Comparison of ENCODE assay signal across 17 cellular contexts in genomic region chr5:173970878-173971650, GRCh38. TPM values are rescaled to one million over a fixed set of nuclear protein-coding genes. Genes with fewer than 3 reads are reported as not detected.
A peak's percentile ranks its signal among the peaks of the same experiment; 100 is the strongest.
DNase-seq lines count a peak whose midpoint lies in the region; ATAC-seq and TF ChIP-seq lines count a peak whose summit lies in the region.
"Had no signal": no experiment of that assay in that cellular context is flagged by ENCODE, and none has a peak within 500 bp of the region (broad histone marks: within the 10 kb centered on the region; RNA-seq: fewer than 3 reads in every experiment).

No MANE protein-coding gene starts in this region.

- H3K9me3 ChIP-seq in Karpas-422 (ENCODE audit: low read length): no peaks in the 10 kb centered on the region
- no peaks in the 10 kb centered on the region for H3K9me3 ChIP-seq in neuronal stem cell (replicated peaks in 1 of 2; ENCODE audit: control insufficient read depth in 2 of 2, insufficient read depth in 1 of 2, low read depth in 1 of 2, low read length in 2 of 2)
- H3K9me3 ChIP-seq: esophagus squamous epithelium had no signal

- H3K4me1 Mint-ChIP-seq in brain: peaks cover 72% of the 10 kb centered on the region

- H4K8ac ChIP-seq in neuronal stem cell (ENCODE audit: low read depth, low read length): no peak overlapping the region

- H2AFZ ChIP-seq in Karpas-422 (ENCODE audit: low read length): no peak overlapping the region
- no peak overlapping the region for H2AFZ ChIP-seq in neuronal stem cell (ENCODE audit: low read length)

- peak overlapping the region; percentile 11 for H2BK15ac ChIP-seq in neuronal stem cell (ENCODE audit: low read length)

- no peak overlapping the region for H3K4me3 Mint-ChIP-seq in brain
- H3K4me3 Mint-ChIP-seq: activated CD4-positive, alpha-beta memory T cell treated with anti-CD3 and anti-CD28 coated beads for 36 hours; activated T-helper 17 cell treated with anti-CD3 and anti-CD28 coated beads, Interleukin-2, amount 50 U/mL, for 72 hours; dendritic cell treated with granulocyte-macrophage colony-stimulating factor and Interleukin-4, amounts not matched to agents 40 ng/mL and 50 ng/mL, for 4 days had no signal

- H3K79me1 ChIP-seq in neuronal stem cell (ENCODE audit: low read depth, low read length): no peaks in the 10 kb centered on the region

- ATAC-seq in HG02610 (IDR thresholded peaks at IDR 0.05; ENCODE audit: unreplicated experiment): no peak
- ATAC-seq: activated T-helper 17 cell treated with anti-CD3 and anti-CD28 coated beads, Interleukin-2, amount 50 U/mL, for 72 hours; left cardiac atrium had no signal

- no peak overlapping the region for H2BK120ac ChIP-seq in neuronal stem cell (ENCODE audit: low read depth, low read length)

- TF ChIP-seq CTCF in GM12872 (IDR thresholded peaks at IDR 0.05; ENCODE audit: insufficient read depth, low read depth, low read length) (peak; percentile 37; the same call in 2 of the 3 replicates), brain (conservative IDR thresholded peaks at IDR 0.05) (no peak)

- no peaks in the 10 kb centered on the region for H3K4me1 ChIP-seq in Karpas-422 (ENCODE audit: low read length)
- peaks cover 24 to 35% of the 10 kb centered on the region in 2 donors for H3K4me1 ChIP-seq in neuronal stem cell (ENCODE audit: control insufficient read depth in 2 of 2, insufficient read depth in 1 of 2, low read depth in 1 of 2, low read length in 2 of 2)

- no peaks in the 10 kb centered on the region for H3K36me3 Mint-ChIP-seq in brain
- H3K36me3 Mint-ChIP-seq: activated CD4-positive, alpha-beta memory T cell treated with anti-CD3 and anti-CD28 coated beads for 36 hours; CD4-positive, CD25-positive, alpha-beta regulatory T cell had no signal

- peaks cover 6% of the 10 kb centered on the region for H3K27me3 Mint-ChIP-seq in brain

- peak overlapping the region; percentile 36 for H2AK5ac ChIP-seq in neuronal stem cell (ENCODE audit: low read depth, low read length)

- no peak overlapping the region for H2BK5ac ChIP-seq in neuronal stem cell (ENCODE audit: low read length)

- H3K9me3 Mint-ChIP-seq in brain: peaks cover 0 to 2% (median 0%) of the 10 kb centered on the region in 5 experiments
- H3K9me3 Mint-ChIP-seq: activated CD4-positive, alpha-beta memory T cell treated with anti-CD3 and anti-CD28 coated beads for 36 hours; activated T-helper 17 cell treated with anti-CD3 and anti-CD28 coated beads, Interleukin-2, amount 50 U/mL, for 72 hours; dendritic cell treated with granulocyte-macrophage colony-stimulating factor and Interleukin-4, amounts not matched to agents 40 ng/mL and 50 ng/mL, for 4 days had no signal

- no peaks in the 10 kb centered on the region for H3K79me2 ChIP-seq in Karpas-422 (ENCODE audit: low read length)

- H3K36me3 ChIP-seq in Karpas-422 (ENCODE audit: insufficient read depth, low read length) (no peaks in the 10 kb centered on the region), neuronal stem cell (replicated peaks in 1 of 2; ENCODE audit: control insufficient read depth in 2 of 2, insufficient read depth in 2 of 2, low read length in 2 of 2) (no peaks in the 10 kb centered on the region)
- H3K36me3 ChIP-seq: esophagus squamous epithelium had no signal

- H3K9me2 ChIP-seq in Karpas-422 (replicated peaks; ENCODE audit: insufficient read depth, low read length): no peaks in the 10 kb centered on the region

- no peaks in the 10 kb centered on the region for H4K20me1 ChIP-seq in Karpas-422 (ENCODE audit: insufficient read depth, low read depth, low read length)

- H3K23ac ChIP-seq in neuronal stem cell (ENCODE audit: low read depth, low read length, poor library complexity): no peak overlapping the region

- WGBS in neuronal stem cell (ENCODE audit: extremely low coverage in 2 of 2, insufficient read length in 2 of 2, insufficient replicate concordance in 1 of 2), 2 donors: no CpG with 5 or more reads among the region's 18 CpGs

- H3K27ac ChIP-seq in Karpas-422 (ENCODE audit: low read length) (no peak overlapping the region), neuronal stem cell (replicated peaks; ENCODE audit: low read length) (no peak overlapping the region)
- H3K27ac ChIP-seq: esophagus squamous epithelium had no signal

- H3K27ac Mint-ChIP-seq in brain: peak overlapping the region in 3 of 5 experiments; percentile 89 to 95 (median 91)
- H3K27ac Mint-ChIP-seq: activated CD4-positive, alpha-beta memory T cell treated with anti-CD3 and anti-CD28 coated beads for 36 hours; activated T-helper 17 cell treated with anti-CD3 and anti-CD28 coated beads, Interleukin-2, amount 50 U/mL, for 72 hours; CD4-positive, CD25-positive, alpha-beta regulatory T cell; dendritic cell treated with granulocyte-macrophage colony-stimulating factor and Interleukin-4, amounts not matched to agents 40 ng/mL and 50 ng/mL, for 4 days had no signal

- H3K4ac ChIP-seq in neuronal stem cell (ENCODE audit: low read length): no peak overlapping the region

- H3K18ac ChIP-seq in neuronal stem cell (ENCODE audit: low read length): peak overlapping the region; percentile 23

- H3K27me3 ChIP-seq in Karpas-422 (ENCODE audit: low read length) (no peaks in the 10 kb centered on the region), neuronal stem cell (ENCODE audit: control insufficient read depth in 3 of 3, insufficient read depth in 3 of 3, low read depth in 1 of 3, low read length in 3 of 3) (no peaks in the 10 kb centered on the region)

- H4K91ac ChIP-seq in neuronal stem cell (ENCODE audit: low read depth, low read length, poor library complexity): no peak overlapping the region

- no peak overlapping the region for H3K14ac ChIP-seq in neuronal stem cell (ENCODE audit: low read length)

- H3K4me3 ChIP-seq in Karpas-422 (ENCODE audit: low read length) (no peak overlapping the region), neuronal stem cell (ENCODE audit: low read length in 2 of 2) (no peak overlapping the region)
- H3K4me3 ChIP-seq: esophagus squamous epithelium had no signal

- H2BK12ac ChIP-seq in neuronal stem cell (ENCODE audit: low read length): no peak overlapping the region

- no peak overlapping the region for H3K4me2 ChIP-seq in Karpas-422 (ENCODE audit: low read depth, low read length, poor library complexity, severe bottlenecking)
- H3K4me2 ChIP-seq in neuronal stem cell (ENCODE audit: insufficient read depth, low read length, poor library complexity, severe bottlenecking): no peak overlapping the region

- DNase-seq in Karpas-422: peak; percentile 58
- DNase-seq in neuronal stem cell (ENCODE audit: low spot score): no peak
- no peak for DNase-seq in activated naive CD4-positive, alpha-beta T cell treated with anti-CD3 and anti-CD28 coated beads, Interleukin-2, amount 50 U/mL, for 16 hours
- no peak for DNase-seq in NCI-H1092 (lab: John Stamatoyannopoulos, UW)
- DNase-seq: activated CD4-positive, alpha-beta memory T cell treated with anti-CD3 and anti-CD28 coated beads for 36 hours; CD4-positive, CD25-positive, alpha-beta regulatory T cell; esophagus squamous epithelium; left cardiac atrium; MV-4-11; NCI-H2171 treated with DMSO at 0.1 percent for 48 hours; posterior cingulate gyrus had no signal

- no peak overlapping the region for H3K9ac ChIP-seq in Karpas-422 (ENCODE audit: low read length)
- no peak overlapping the region for H3K9ac ChIP-seq in neuronal stem cell (ENCODE audit: low read depth, low read length, poor library complexity)

RNA-seq across cellular contexts. Expression of gene C5orf47, which starts 17.9 kb away (rescaled TPM):
- not detected in 2 replicates for total RNA-seq in Karpas-422 (2014; rRNA removed; shearing (Covaris generic); ENCODE audit: low replicate concordance)
- polyA plus RNA-seq in brain (ENCODE audit: insufficient read depth, low read depth, low replicate concordance): not detected
- 0.15 TPM for polyA plus RNA-seq in neuronal stem cell (2013, experiment 1 of 2)
- 0.15 TPM for polyA plus RNA-seq in neuronal stem cell (2013, experiment 2 of 2)
- total RNA-seq: activated CD4-positive, alpha-beta memory T cell treated with anti-CD3 and anti-CD28 coated beads for 36 hours; activated T-helper 17 cell treated with anti-CD3 and anti-CD28 coated beads, Interleukin-2, amount 50 U/mL, for 72 hours; CD4-positive, CD25-positive, alpha-beta regulatory T cell; esophagus squamous epithelium; HT-29 had no signal
- polyA plus RNA-seq: CD4-positive, CD25-positive, alpha-beta regulatory T cell had no signal
